In genomic region chr20:47502801-47503239, GRCh38 we compare ENCODE assay signal across 8 cellular contexts. TPM values are rescaled to one million over a fixed set of nuclear protein-coding genes. Genes with fewer than 3 reads are reported as not detected.
A peak's percentile ranks its signal among the peaks of the same experiment; 100 is the strongest.
DNase-seq lines count a peak whose midpoint lies in the region; ATAC-seq and TF ChIP-seq lines count a peak whose summit lies in the region.

No MANE protein-coding gene starts in this region.

- peak in 2 of 5 donors; percentile 40 to 68 for DNase-seq in CD8-positive, alpha-beta memory T cell
- DNase-seq in HT1080 (ENCODE audit: low read depth) = peak; percentile 37
- peak in 1 of 2 experiments; percentile 49 for DNase-seq in SJSA1 (ENCODE audit: low read depth in 1 of 2, low spot score in 2 of 2)
- DNase-seq in effector memory CD8-positive, alpha-beta T cell = peak; percentile 6 to 20 (median 12)
- no peak for DNase-seq in vagina (ENCODE audit: extremely low spot score in 2 of 2)

- ATAC-seq in effector memory CD8-positive, alpha-beta T cell (replicated peaks) = peak; percentile 42
- ATAC-seq in GM19395 (IDR thresholded peaks at IDR 0.05; ENCODE audit: unreplicated experiment) (no peak), HG03439 (IDR thresholded peaks at IDR 0.05; ENCODE audit: unreplicated experiment) (no peak)

- H3K27ac Mint-ChIP-seq in CD8-positive, alpha-beta memory T cell = peak overlapping the region; percentile 84 to 99 (median 94)
- H3K27ac Mint-ChIP-seq in effector memory CD8-positive, alpha-beta T cell = peak overlapping the region; percentile 95 to 98

- H3K36me3 ChIP-seq in CD8-positive, alpha-beta memory T cell (ENCODE audit: insufficient read depth, low read length) = no peaks in the 10 kb centered on the region
- H3K36me3 ChIP-seq in SJSA1 (no peaks in the 10 kb centered on the region), mesodermal cell (ENCODE audit: control insufficient read depth, insufficient read depth, low read length) (no peaks in the 10 kb centered on the region), vagina (no peaks in the 10 kb centered on the region)

- TF ChIP-seq POLR2A in vagina (IDR thresholded peaks at IDR 0.05) = no peak

- H3K4me3 ChIP-seq in CD8-positive, alpha-beta memory T cell (ENCODE audit: low read length) = peak overlapping the region; percentile 91
- H3K4me3 ChIP-seq in SJSA1 = peak overlapping the region; percentile 68
- H3K4me3 ChIP-seq in mesodermal cell (ENCODE audit: extremely low read depth, insufficient read depth, low read length, poor library complexity, severe bottlenecking) = peak overlapping the region; percentile 99
- H3K4me3 ChIP-seq in vagina = peak overlapping the region; percentile 73 to 98

- TF ChIP-seq CTCF in vagina (IDR thresholded peaks at IDR 0.05) = no peak

- no peaks in the 10 kb centered on the region for H3K27me3 ChIP-seq in CD8-positive, alpha-beta memory T cell (ENCODE audit: insufficient read depth, low read length, poor library complexity, severe bottlenecking)
- H3K27me3 ChIP-seq in SJSA1 (replicated peaks) = no peaks in the 10 kb centered on the region
- no peaks in the 10 kb centered on the region for H3K27me3 ChIP-seq in vagina

- H3K36me3 Mint-ChIP-seq in CD8-positive, alpha-beta memory T cell = peaks cover 0 to 16% (median 0%) of the 10 kb centered on the region in 3 donors
- H3K36me3 Mint-ChIP-seq in effector memory CD8-positive, alpha-beta T cell (ENCODE audit: insufficient read depth) = peaks cover 36% of the 10 kb centered on the region

- POLR2A ChIA-PET in CD8-positive, alpha-beta memory T cell (lab: Charles Lee) = interaction anchor here (1.1 to 3.6 kb wide), 3 partner anchors 11 to 146 kb away, joined by 6 to 37 read pairs (median 8); partner anchors contain the start of gene ZMYND8

- H3K9me3 Mint-ChIP-seq in CD8-positive, alpha-beta memory T cell = no peaks in the 10 kb centered on the region
- no peaks in the 10 kb centered on the region for H3K9me3 Mint-ChIP-seq in effector memory CD8-positive, alpha-beta T cell

- H3K4me3 Mint-ChIP-seq in CD8-positive, alpha-beta memory T cell = peak overlapping the region; percentile 88 to 99 (median 98)
- peak overlapping the region; percentile 96 to 98 for H3K4me3 Mint-ChIP-seq in effector memory CD8-positive, alpha-beta T cell

- peaks cover 47 to 69% (median 65%) of the 10 kb centered on the region in 3 donors for H3K4me1 Mint-ChIP-seq in CD8-positive, alpha-beta memory T cell
- peaks cover 26 to 40% of the 10 kb centered on the region in 2 donors for H3K4me1 Mint-ChIP-seq in effector memory CD8-positive, alpha-beta T cell (ENCODE audit: low read depth in 2 of 2)

- CTCF ChIA-PET in CD8-positive, alpha-beta memory T cell (lab: Charles Lee) = interaction anchor here (1.1 to 3.2 kb wide), 8 partner anchors 10 to 119 kb away, joined by 3 to 12 read pairs (median 6); no protein-coding TSS in a partner anchor

- H3K9me3 ChIP-seq in CD8-positive, alpha-beta memory T cell (ENCODE audit: low read length) = no peaks in the 10 kb centered on the region
- H3K9me3 ChIP-seq in SJSA1 (replicated peaks) = no peaks in the 10 kb centered on the region
- no peaks in the 10 kb centered on the region for H3K9me3 ChIP-seq in mesodermal cell (ENCODE audit: control insufficient read depth, low read length)
- no peaks in the 10 kb centered on the region for H3K9me3 ChIP-seq in vagina

- H3K4me1 ChIP-seq in CD8-positive, alpha-beta memory T cell (ENCODE audit: insufficient read depth, low read length) = peaks cover 50% of the 10 kb centered on the region
- H3K4me1 ChIP-seq in SJSA1 (replicated peaks) (peaks cover 10% of the 10 kb centered on the region), mesodermal cell (ENCODE audit: control insufficient read depth, insufficient read depth, low read length, poor library complexity, severe bottlenecking) (peaks cover 7% of the 10 kb centered on the region), vagina (peaks cover 33% of the 10 kb centered on the region)

- WGBS in mesodermal cell (ENCODE audit: insufficient coverage in 2 of 2), 2 experiments = 4 to 6% methylated on average over 8 to 9 of the region's 11 CpGs

- H3K27me3 Mint-ChIP-seq in CD8-positive, alpha-beta memory T cell = no peaks in the 10 kb centered on the region
- H3K27me3 Mint-ChIP-seq in effector memory CD8-positive, alpha-beta T cell = no peaks in the 10 kb centered on the region

- peak overlapping the region; percentile 80 for H3K27ac ChIP-seq in CD8-positive, alpha-beta memory T cell (ENCODE audit: low read depth, low read length)
- H3K27ac ChIP-seq in SJSA1 (no peak overlapping the region), mesodermal cell (ENCODE audit: low read depth, low read length, severe bottlenecking) (no peak overlapping the region), vagina (peak overlapping the region; percentile 97)

- intact Hi-C loops in vagina (cut with DNase I) = no loop called here

RNA-seq across cellular contexts. Expression of gene NCOA3, which starts 1.1 kb away (rescaled TPM):
- 10 to 100 TPM; 92.4 to 93.8 TPM for total RNA-seq in CD8-positive, alpha-beta memory T cell
- polyA plus RNA-seq in CD8-positive, alpha-beta memory T cell = 23.8 TPM
- total RNA-seq in HT1080 (2014; rRNA removed; shearing (Covaris generic)) = 11.0 and 13.8 TPM in 2 replicates
- 5.4 and 7.2 TPM in 2 replicates for polyA plus RNA-seq in HT1080 (2015; cell fraction: cytosol; rRNA removed)
- 15.4 and 16.1 TPM in 2 replicates for polyA plus RNA-seq in HT1080 (2015; cell fraction: nucleus; rRNA removed)
- 11.5 and 20.4 TPM in 2 replicates for total RNA-seq in SJSA1 (2014; rRNA removed; shearing (Covaris generic))
- polyA plus RNA-seq in mesodermal cell (2013, experiment 1 of 2) = 15.1 TPM
- 14.6 TPM for polyA plus RNA-seq in mesodermal cell (2013, experiment 2 of 2)
- total RNA-seq in vagina = 47.1 TPM

Comparison
In these comparisons a context has a peak if more than half of its experiments do, and no peak if none do; other contexts are left out.
1. DNase-seq: peak in HT1080 (single experiment) and effector memory CD8-positive, alpha-beta T cell (3 of 3); none in vagina (0 of 2).
2. H3K27ac ChIP-seq: peak in CD8-positive, alpha-beta memory T cell (single experiment) and vagina (single experiment); none in SJSA1 (single experiment) and mesodermal cell (single experiment).
3. Peak in every context shown above with its lines, with median percentiles within 50 percentile points of each other: H3K4me3 ChIP-seq.